In the genomic region with DNA sequence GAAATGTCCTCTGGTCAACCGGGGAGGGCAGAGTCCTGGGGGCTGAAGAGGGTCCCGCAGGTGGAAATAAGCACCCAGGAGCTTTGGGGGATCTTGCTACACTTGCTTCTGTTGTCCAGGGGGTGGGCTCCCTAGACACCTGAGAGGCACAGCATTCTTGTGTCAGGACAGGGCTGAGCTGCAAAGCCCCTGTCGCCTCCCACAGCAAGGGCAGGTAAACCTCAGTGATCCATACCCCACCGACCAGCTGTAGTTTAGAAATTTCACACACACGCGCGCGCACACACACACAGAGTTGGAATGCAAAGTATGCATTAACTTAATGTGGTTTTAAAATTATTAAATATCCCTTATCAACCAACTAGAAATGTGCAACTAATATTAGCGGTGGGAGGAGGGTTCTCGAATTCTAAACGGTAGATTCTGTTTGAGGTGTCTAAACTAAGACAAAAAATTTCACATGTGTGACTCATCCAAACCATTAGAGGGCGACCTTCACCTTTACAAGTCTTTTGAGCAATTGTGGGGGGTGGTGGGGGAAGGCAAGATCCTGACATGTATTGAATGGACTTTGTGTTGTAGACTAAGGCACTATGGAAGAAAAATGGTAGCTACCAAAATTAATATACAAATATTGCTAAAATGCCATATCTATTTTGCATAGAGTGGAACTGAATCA, we compare ENCODE assay signal across 9 cellular contexts. TPM values are rescaled to one million over a fixed set of nuclear protein-coding genes. Genes with fewer than 3 reads are reported as not detected.
DNase-seq lines count a peak whose midpoint lies in the region; ATAC-seq and TF ChIP-seq lines count a peak whose summit lies in the region.
"Had no signal": no experiment of that assay in that cellular context is flagged by ENCODE, and none has a peak within 500 bp of the region (broad histone marks: within the 10 kb centered on the region; RNA-seq: fewer than 3 reads in every experiment).

No MANE protein-coding gene starts in this region.

- no peaks in the 10 kb centered on the region for H3K9me3 Mint-ChIP-seq in natural killer cell
- no peaks in the 10 kb centered on the region for H3K9me3 Mint-ChIP-seq in natural killer cell treated with Interleukin-12 subunit alpha and Interleukin-12 subunit beta and Interleukin-15 and Interleukin-18, amount 100 ng/mL, for 72 hours
- H3K9me3 Mint-ChIP-seq: stimulated activated effector memory CD8-positive, alpha-beta T cell treated with anti-CD3 and anti-CD28 coated beads, Interleukin-12 subunit alpha, Interleukin-12 subunit beta, amount 100 ng/mL, for 72 hours had no signal

- intact Hi-C loops in natural killer cell (cut with micrococcal nuclease) = loop anchor here (5.0 kb wide), 1 partner anchor 1399 kb away; no protein-coding TSS in a partner anchor
- intact Hi-C loops in left lung (cut with DNase I) = no loop called here

- H3K36me3 ChIP-seq in adipocyte (ENCODE audit: control insufficient read depth, insufficient read depth, low read length, severe bottlenecking) (no peaks in the 10 kb centered on the region), left lung (no peaks in the 10 kb centered on the region)

- no peak overlapping the region for H3K27ac ChIP-seq in left lung

- H3K4me1 Mint-ChIP-seq in natural killer cell = no peaks in the 10 kb centered on the region
- H3K4me1 Mint-ChIP-seq in natural killer cell treated with Interleukin-12 subunit alpha and Interleukin-12 subunit beta and Interleukin-15 and Interleukin-18, amount 100 ng/mL, for 72 hours (ENCODE audit: low read depth in 2 of 2) = peaks cover 11% of the 10 kb centered on the region in 2 donors
- H3K4me1 Mint-ChIP-seq: stimulated activated effector memory CD8-positive, alpha-beta T cell treated with anti-CD3 and anti-CD28 coated beads, Interleukin-12 subunit alpha, Interleukin-12 subunit beta, amount 100 ng/mL, for 72 hours had no signal

- H3K4me3 Mint-ChIP-seq in natural killer cell = no peak overlapping the region
- H3K4me3 Mint-ChIP-seq in natural killer cell treated with Interleukin-12 subunit alpha and Interleukin-12 subunit beta and Interleukin-15 and Interleukin-18, amount 100 ng/mL, for 72 hours = no peak overlapping the region
- H3K4me3 Mint-ChIP-seq: stimulated activated effector memory CD8-positive, alpha-beta T cell treated with anti-CD3 and anti-CD28 coated beads, Interleukin-12 subunit alpha, Interleukin-12 subunit beta, amount 100 ng/mL, for 72 hours had no signal

- H3K9ac ChIP-seq in adipocyte (ENCODE audit: low read length) = no peak overlapping the region

- H3K27me3 ChIP-seq in adipocyte (replicated peaks; ENCODE audit: control insufficient read depth, insufficient read depth, low read length) (peaks cover 32% of the 10 kb centered on the region), left lung (peaks cover 0 to 35% of the 10 kb centered on the region in 2 donors)

- H3K4me1 ChIP-seq in adipocyte (ENCODE audit: control insufficient read depth, insufficient read depth, low read length) (peaks cover 3% of the 10 kb centered on the region), left lung (peaks cover 0 to 5% of the 10 kb centered on the region in 2 donors)

- no peak overlapping the region for H3K27ac Mint-ChIP-seq in natural killer cell
- H3K27ac Mint-ChIP-seq in natural killer cell treated with Interleukin-12 subunit alpha and Interleukin-12 subunit beta and Interleukin-15 and Interleukin-18, amount 100 ng/mL, for 72 hours = no peak overlapping the region
- H3K27ac Mint-ChIP-seq: stimulated activated effector memory CD8-positive, alpha-beta T cell treated with anti-CD3 and anti-CD28 coated beads, Interleukin-12 subunit alpha, Interleukin-12 subunit beta, amount 100 ng/mL, for 72 hours had no signal

- H3K9me3 ChIP-seq in adipocyte (ENCODE audit: control insufficient read depth, low read length) (no peaks in the 10 kb centered on the region), left lung (no peaks in the 10 kb centered on the region)

- no peaks in the 10 kb centered on the region for H3K36me3 Mint-ChIP-seq in natural killer cell
- no peaks in the 10 kb centered on the region for H3K36me3 Mint-ChIP-seq in natural killer cell treated with Interleukin-12 subunit alpha and Interleukin-12 subunit beta and Interleukin-15 and Interleukin-18, amount 100 ng/mL, for 72 hours
- H3K36me3 Mint-ChIP-seq: stimulated activated effector memory CD8-positive, alpha-beta T cell treated with anti-CD3 and anti-CD28 coated beads, Interleukin-12 subunit alpha, Interleukin-12 subunit beta, amount 100 ng/mL, for 72 hours had no signal

- H3K4me3 ChIP-seq in adipocyte (ENCODE audit: low read length) (peak overlapping the region; percentile 56), left lung (no peak overlapping the region)

- H3K27me3 Mint-ChIP-seq in natural killer cell (ENCODE audit: low read depth in 2 of 2) = peaks cover 19 to 45% of the 10 kb centered on the region in 2 donors
- H3K27me3 Mint-ChIP-seq in natural killer cell treated with Interleukin-12 subunit alpha and Interleukin-12 subunit beta and Interleukin-15 and Interleukin-18, amount 100 ng/mL, for 72 hours = peaks cover 32 to 44% of the 10 kb centered on the region in 2 donors

- TF ChIP-seq CTCF in natural killer cell (IDR thresholded peaks at IDR 0.05) (no peak), left lung (IDR thresholded peaks at IDR 0.05) (no peak)

- DNase-seq in natural killer cell (no peak), HCEC 1CT (peak; percentile 59), NCI-H1105 (lab: John Stamatoyannopoulos, UW) (peak; percentile 27), adipocyte (ENCODE audit: low read depth) (peak; percentile 57), left lung (no peak), 8988T (no peak)
- DNase-seq in natural killer cell treated with Interleukin-12 subunit alpha and Interleukin-12 subunit beta and Interleukin-15 and Interleukin-18, amount 100 ng/mL, for 72 hours (ENCODE audit: low spot score) = no peak
- no peak for DNase-seq in effector CD4-positive, alpha-beta T cell

- ATAC-seq in natural killer cell = peak in 2 of 3 donors; percentile 45 to 54
- no peak for ATAC-seq in natural killer cell treated with Interleukin-12 subunit alpha and Interleukin-12 subunit beta and Interleukin-15 and Interleukin-18, amount 100 ng/mL, for 72 hours
- peak; percentile 87 for ATAC-seq in left lung

RNA-seq across cellular contexts. Expression of a gene that starts 34.3 kb away (rescaled TPM):
- total RNA-seq in natural killer cell = not detected
- not detected for total RNA-seq in natural killer cell treated with Interleukin-12 subunit alpha and Interleukin-12 subunit beta and Interleukin-15 and Interleukin-18, amount 100 ng/mL, for 72 hours
- total RNA-seq in left lung = not detected

Comparison
In these comparisons a context has a peak if more than half of its experiments do, and no peak if none do; other contexts are left out.
1. ATAC-seq: peak in natural killer cell (2 of 3) and left lung (single experiment); none in natural killer cell treated with Interleukin-12 subunit alpha and Interleukin-12 subunit beta and Interleukin-15 and Interleukin-18, amount 100 ng/mL, for 72 hours (0 of 2).
2. DNase-seq: peak in HCEC 1CT (single experiment), NCI-H1105 (single experiment) and adipocyte (single experiment); none in natural killer cell (single experiment), natural killer cell treated with Interleukin-12 subunit alpha and Interleukin-12 subunit beta and Interleukin-15 and Interleukin-18, amount 100 ng/mL, for 72 hours (single experiment), left lung (0 of 2), effector CD4-positive, alpha-beta T cell (single experiment) and 8988T (single experiment).